ENCODE assay signal across 8 cellular contexts in the genomic region with DNA sequence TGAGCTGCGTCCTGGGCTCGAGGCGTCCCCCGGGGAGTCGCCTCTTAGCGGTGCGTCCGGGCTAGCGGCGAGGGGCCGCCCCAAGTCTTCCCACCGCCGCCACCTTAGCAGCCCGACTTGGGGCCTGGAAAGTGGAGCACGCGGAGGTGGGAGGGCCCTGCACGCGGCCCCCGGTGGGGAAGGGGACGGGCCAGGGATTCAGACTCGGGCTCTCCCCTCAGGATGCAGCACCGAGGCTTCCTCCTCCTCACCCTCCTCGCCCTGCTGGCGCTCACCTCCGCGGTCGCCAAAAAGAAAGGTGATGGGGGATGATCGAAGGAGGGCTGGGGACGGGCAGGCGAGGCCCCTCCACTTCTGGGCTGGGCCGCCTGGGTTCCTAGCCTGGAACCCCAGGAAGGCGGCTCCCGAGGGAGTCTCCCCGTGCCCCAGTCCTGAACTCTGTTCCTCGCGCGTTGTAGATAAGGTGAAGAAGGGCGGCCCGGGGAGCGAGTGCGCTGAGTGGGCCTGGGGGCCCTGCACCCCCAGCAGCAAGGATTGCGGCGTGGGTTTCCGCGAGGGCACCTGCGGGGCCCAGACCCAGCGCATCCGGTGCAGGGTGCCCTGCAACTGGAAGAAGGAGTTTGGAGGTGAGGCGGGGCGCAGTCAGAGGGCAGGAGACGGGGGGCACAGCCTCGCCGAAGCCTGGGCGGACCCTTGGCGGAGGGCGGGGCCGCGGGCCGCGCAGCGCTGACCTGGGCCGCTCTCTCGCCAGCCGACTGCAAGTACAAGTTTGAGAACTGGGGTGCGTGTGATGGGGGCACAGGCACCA. TPM values are rescaled to one million over a fixed set of nuclear protein-coding genes. Genes with fewer than 3 reads are reported as not detected.
DNase-seq lines count a peak whose midpoint lies in the region; ATAC-seq, FAIRE-seq and TF ChIP-seq lines count a peak whose summit lies in the region.

No MANE protein-coding gene starts in this region.

- H2BK12ac ChIP-seq in H1 (ENCODE audit: low read depth, low read length): no peak overlapping the region; the same call in 1 of the 2 replicates

- H3K79me2 ChIP-seq in H1 (ENCODE audit: control insufficient read depth in 1 of 2, insufficient read depth in 2 of 2, low read length in 2 of 2): no peaks in the 10 kb centered on the region; a peak in 1 of 4 replicates
- H3K79me2 ChIP-seq in osteoblast (ENCODE audit: insufficient read depth, low read length): no peaks in the 10 kb centered on the region

- POLR2A ChIA-PET in H1 (lab: Charles Lee; ENCODE audit: partially characterized antibody): interaction anchor here (0.8 to 3.1 kb wide), 14 partner anchors 8 to 314 kb away, joined by 3 to 35 read pairs (median 4); partner anchors contain the start of genes AMBRA1 and CHRM4

- TF ChIP-seq POLR2A in H1 (IDR thresholded peaks at IDR 0.05; ENCODE audit: control extremely low read depth in 1 of 2, low read depth in 2 of 2, low read length in 2 of 2): peak in 1 of 2 experiments; percentile 42; a peak in 1 of 3 replicates

- no peak overlapping the region for H3K14ac ChIP-seq in H1 (ENCODE audit: insufficient read length)

- H3K18ac ChIP-seq in H1 (ENCODE audit: extremely low read depth, low read length): peak overlapping the region; percentile 91

- H2AFZ ChIP-seq in H1 (ENCODE audit: low read length) (no peak overlapping the region), osteoblast (ENCODE audit: low read length) (peak overlapping the region; percentile 51)

- no peak for TF ChIP-seq RAD21 in H1 (IDR thresholded peaks at IDR 0.05 in 1 of 2, conservative IDR thresholded peaks at IDR 0.05 in 1 of 2; ENCODE audit: low read depth in 2 of 2, low read length in 2 of 2)

- H3K9me3 ChIP-seq in H1 (ENCODE audit: insufficient read depth in 2 of 2, low read depth in 1 of 2, low read length in 1 of 2) (no peaks in the 10 kb centered on the region), osteoblast (ENCODE audit: low read depth, low read length) (no peaks in the 10 kb centered on the region)

- no peak overlapping the region; the same call in 1 of the 2 replicates for H2BK15ac ChIP-seq in H1 (ENCODE audit: low read length)

- H3K56ac ChIP-seq in H1 (replicated peaks; ENCODE audit: insufficient read length, low read depth, low read length): peak overlapping the region; percentile 3

- H4K20me1 ChIP-seq in H1 (replicated peaks in 1 of 2; ENCODE audit: control insufficient read depth in 1 of 2, insufficient read depth in 2 of 2, low read length in 2 of 2) (peaks cover 15 to 18% of the 10 kb centered on the region in 2 experiments), osteoblast (ENCODE audit: insufficient read depth, low read length) (peaks cover 5% of the 10 kb centered on the region)

- H3K4ac ChIP-seq in H1 (replicated peaks; ENCODE audit: insufficient read length, low read depth, low read length): peak overlapping the region; percentile 71

- CTCF ChIA-PET in H1 (lab: Charles Lee; ENCODE audit: partially characterized antibody): interaction anchor here (0.8 to 44.5 kb wide), 18 partner anchors 8 to 179 kb away, joined by 3 to 1004 read pairs (median 5); partner anchors contain the start of genes CHRM4, CREB3L1 and DGKZ

- no peak overlapping the region for H2BK20ac ChIP-seq in H1 (ENCODE audit: low read length)

- peaks cover 9% of the 10 kb centered on the region; the same call in 1 of the 2 replicates for H3K23me2 ChIP-seq in H1 (ENCODE audit: low read depth, low read length)

- H3K36me3 ChIP-seq in H1 (ENCODE audit: control insufficient read depth in 2 of 4, insufficient read depth in 4 of 4, low read length in 3 of 4): peaks cover 0 to 12% (median 0%) of the 10 kb centered on the region in 4 experiments; a peak in 4 of 8 replicates
- H3K36me3 ChIP-seq in osteoblast (ENCODE audit: insufficient read depth, low read length): peaks cover 8% of the 10 kb centered on the region

- H3K27ac ChIP-seq in H1 (ENCODE audit: low read depth, low read length) (peak overlapping the region; percentile 88; the same call in 1 of the 2 replicates), osteoblast (ENCODE audit: low read depth, low read length) (no peak overlapping the region)

- 2% methylated on average over 32 of the region's 65 CpGs; no CpG with 5 or more reads in 1 of the 2 experiments for WGBS in H1 (ENCODE audit: extremely low coverage in 1 of 2, insufficient coverage in 1 of 2, insufficient read length in 1 of 2, insufficient replicate concordance in 2 of 2, low coverage in 1 of 2, low lambda C conversion rate in 2 of 2, missing lambda C conversion rate in 1 of 2), 2 experiments

- peak overlapping the region; percentile 61; the same call in 1 of the 2 replicates for H2BK5ac ChIP-seq in H1 (ENCODE audit: low read depth, low read length)

- peak overlapping the region; percentile 17 for H4K91ac ChIP-seq in H1 (replicated peaks; ENCODE audit: insufficient read length, low read length)

- H3K4me2 ChIP-seq in H1 (ENCODE audit: insufficient read depth in 1 of 2, low read depth in 2 of 2, low read length in 2 of 2): peak overlapping the region; percentile 69 to 80
- peak overlapping the region; percentile 85 for H3K4me2 ChIP-seq in osteoblast (ENCODE audit: insufficient read depth, low read length)

- peak overlapping the region; percentile 98 for H4K8ac ChIP-seq in H1 (ENCODE audit: extremely low read depth, insufficient read depth, low read length)

- H3K4me1 ChIP-seq in H1 (replicated peaks in 1 of 4; ENCODE audit: control insufficient read depth in 3 of 4, insufficient read depth in 4 of 4, low read length in 3 of 4) (peaks cover 0 to 16% (median 13%) of the 10 kb centered on the region in 4 experiments; a peak in 6 of 7 replicates), osteoblast (ENCODE audit: insufficient read depth, low read length) (peaks cover 10% of the 10 kb centered on the region)

- H2AK5ac ChIP-seq in H1 (ENCODE audit: low read depth, low read length): no peak overlapping the region

- H3K79me1 ChIP-seq in H1 (ENCODE audit: low read depth, low read length): no peaks in the 10 kb centered on the region

- ATAC-seq in GM18858 (IDR thresholded peaks at IDR 0.05; ENCODE audit: unreplicated experiment) (no peak), GM19035 (IDR thresholded peaks at IDR 0.05; ENCODE audit: unreplicated experiment) (no peak)

- no peak for FAIRE-seq in H1 (lab: Jason Lieb, UNC)

- H4K5ac ChIP-seq in H1 (ENCODE audit: insufficient read length, low read depth, low read length): peak overlapping the region; percentile 1

- peak; percentile 57 for DNase-seq in NCI-H82 (lab: John Stamatoyannopoulos, UW)
- DNase-seq in NCI-H82 treated with DMSO at 0.1 percent for 48 hours (lab: John Stamatoyannopoulos, UW; ENCODE audit: unreplicated experiment): no peak
- peak; percentile 77 for DNase-seq in NCI-H69 (lab: John Stamatoyannopoulos, UW)
- peak in 1 of 2 experiments; percentile 79 for DNase-seq in H1 (ENCODE audit: low read depth in 1 of 2, low spot score in 2 of 2)
- peak; percentile 96 for DNase-seq in osteoblast (ENCODE audit: insufficient read length, low spot score, missing footprints)
- no peak for DNase-seq in NCI-H2029 (lab: John Stamatoyannopoulos, UW)

- H3K4me3 ChIP-seq in H1 (ENCODE audit: extremely low read depth in 1 of 4, insufficient read depth in 2 of 4, low read depth in 3 of 4, low read length in 4 of 4) (peak overlapping the region; percentile 71 to 88 (median 77)), osteoblast (ENCODE audit: insufficient read depth, low read length) (peak overlapping the region; percentile 74)

- H3K27me3 ChIP-seq in H1 (replicated peaks in 1 of 4; ENCODE audit: control insufficient read depth in 3 of 4, extremely low read depth in 1 of 4, insufficient read depth in 3 of 4, low read length in 3 of 4): no peaks in the 10 kb centered on the region
- peaks cover under 1% of the 10 kb centered on the region for H3K27me3 ChIP-seq in osteoblast (ENCODE audit: insufficient read depth, low read length)

- peak overlapping the region; percentile 78 for H2BK120ac ChIP-seq in H1 (replicated peaks; ENCODE audit: low read depth, low read length)

- TF ChIP-seq EP300 in H1 (IDR thresholded peaks at IDR 0.05; ENCODE audit: borderline replicate concordance in 1 of 2, low read depth in 2 of 2, low read length in 2 of 2): 0 out of 3 replicates have a peak, but pooled peaks of 1 of the 2 experiments have one; percentile 9

- peak overlapping the region; percentile 60 to 95 (median 82) for H3K9ac ChIP-seq in H1 (replicated peaks in 1 of 4; ENCODE audit: extremely low read depth in 1 of 4, low read depth in 3 of 4, low read length in 3 of 4)

- TF ChIP-seq CTCF in H1 (IDR thresholded peaks at IDR 0.05; ENCODE audit: control extremely low read depth in 1 of 3, insufficient read depth in 1 of 3, low read depth in 1 of 3, low read length in 3 of 3) (no peak), osteoblast (IDR thresholded peaks at IDR 0.05; ENCODE audit: extremely low read depth, low read depth, low read length) (no peak)

- H3K23ac ChIP-seq in H1 (ENCODE audit: insufficient read length): no peak overlapping the region

RNA-seq across cellular contexts. Expression of gene MDK, which starts 0.6 kb away (rescaled TPM):
- 309 and 338 TPM in 2 replicates for total RNA-seq in H1 (2021; fragmentation: NEBNext Ultra II Directional; extraction: Animal tissue kit (Norgen Biotek cat#: 25700))
- 606 and 948 TPM in 2 replicates for polyA plus RNA-seq in H1 (2011; rRNA removed)
- 870 TPM for polyA plus RNA-seq in H1 (2011; cell fraction: cytosol; rRNA removed)
- polyA plus RNA-seq in H1 (2011; cell fraction: nucleus; rRNA removed): 559 TPM
- polyA plus RNA-seq in H1 (2012, experiment 1 of 2): 605 to 743 TPM (median 671 TPM) in 4 replicates
- polyA plus RNA-seq in H1 (2012, experiment 2 of 2): 841 TPM
- polyA plus RNA-seq in H1 (2013, experiment 1 of 2): 949 TPM
- 1,178 TPM for polyA plus RNA-seq in H1 (2013, experiment 2 of 2)
- 84.3 and 125 TPM in 2 replicates for polyA minus RNA-seq in H1 (2011; rRNA and poly(A)+ RNA removed)
- 189 TPM for polyA minus RNA-seq in H1 (2011; cell fraction: cytosol; rRNA and poly(A)+ RNA removed)
- 88.1 TPM for polyA minus RNA-seq in H1 (2011; cell fraction: nucleus; rRNA and poly(A)+ RNA removed)
- total RNA-seq in osteoblast: 27.5 and 27.7 TPM in 2 replicates

RNA-seq across cellular contexts. Expression of gene CHRM4, which starts 9.5 kb away (rescaled TPM):
- total RNA-seq in H1 (2021; fragmentation: NEBNext Ultra II Directional; extraction: Animal tissue kit (Norgen Biotek cat#: 25700)): 0.63 and 1.1 TPM in 2 replicates
- polyA plus RNA-seq in H1 (2011; rRNA removed): 1.3 and 2.2 TPM in 2 replicates
- polyA plus RNA-seq in H1 (2011; cell fraction: cytosol; rRNA removed): 0.98 TPM
- polyA plus RNA-seq in H1 (2011; cell fraction: nucleus; rRNA removed): 1.1 TPM
- 0.30 to 1.0 TPM (median 0.96 TPM) in 4 replicates for polyA plus RNA-seq in H1 (2012, experiment 1 of 2)
- 0.66 TPM for polyA plus RNA-seq in H1 (2012, experiment 2 of 2)
- 0.73 TPM for polyA plus RNA-seq in H1 (2013, experiment 1 of 2)
- polyA plus RNA-seq in H1 (2013, experiment 2 of 2): 0.68 TPM
- 1.6 and 1.9 TPM in 2 replicates for polyA minus RNA-seq in H1 (2011; rRNA and poly(A)+ RNA removed)
- not detected for polyA minus RNA-seq in H1 (2011; cell fraction: cytosol; rRNA and poly(A)+ RNA removed)
- polyA minus RNA-seq in H1 (2011; cell fraction: nucleus; rRNA and poly(A)+ RNA removed): 1.1 TPM
- 0.29 and 0.36 TPM in 2 replicates for total RNA-seq in osteoblast

RNA-seq across cellular contexts. Expression of gene DGKZ, which starts 34.8 kb away (rescaled TPM):
- 84.4 and 88.5 TPM in 2 replicates for total RNA-seq in H1 (2021; fragmentation: NEBNext Ultra II Directional; extraction: Animal tissue kit (Norgen Biotek cat#: 25700))
- 184 and 262 TPM in 2 replicates for polyA plus RNA-seq in H1 (2011; rRNA removed)
- 118 TPM for polyA plus RNA-seq in H1 (2011; cell fraction: cytosol; rRNA removed)
- polyA plus RNA-seq in H1 (2011; cell fraction: nucleus; rRNA removed): 335 TPM
- 56.9 to 93.0 TPM (median 85.7 TPM) in 4 replicates for polyA plus RNA-seq in H1 (2012, experiment 1 of 2)
- 72.1 TPM for polyA plus RNA-seq in H1 (2012, experiment 2 of 2)
- 92.3 TPM for polyA plus RNA-seq in H1 (2013, experiment 1 of 2)
- polyA plus RNA-seq in H1 (2013, experiment 2 of 2): 81.6 TPM
- 58.7 and 67.4 TPM in 2 replicates for polyA minus RNA-seq in H1 (2011; rRNA and poly(A)+ RNA removed)
- polyA minus RNA-seq in H1 (2011; cell fraction: cytosol; rRNA and poly(A)+ RNA removed): 72.8 TPM
- polyA minus RNA-seq in H1 (2011; cell fraction: nucleus; rRNA and poly(A)+ RNA removed): 103 TPM
- 47.1 and 52.5 TPM in 2 replicates for total RNA-seq in osteoblast

Comparison
In these comparisons a context has a peak if more than half of its experiments do, and no peak if none do; other contexts are left out.
1. DNase-seq: peak in NCI-H82 (single experiment), NCI-H69 (single experiment) and osteoblast (single experiment); none in NCI-H82 treated with DMSO at 0.1 percent for 48 hours (single experiment) and NCI-H2029 (single experiment).
2. RNA of gene MDK, which starts 0.6 kb away (total RNA-seq): 309 to 338 TPM in H1; 27.5 to 27.7 TPM in osteoblast; every median in the first group is over 10 times any median in the second.